Comparison of ENCODE assay signal across 11 cellular contexts in the genomic region with DNA sequence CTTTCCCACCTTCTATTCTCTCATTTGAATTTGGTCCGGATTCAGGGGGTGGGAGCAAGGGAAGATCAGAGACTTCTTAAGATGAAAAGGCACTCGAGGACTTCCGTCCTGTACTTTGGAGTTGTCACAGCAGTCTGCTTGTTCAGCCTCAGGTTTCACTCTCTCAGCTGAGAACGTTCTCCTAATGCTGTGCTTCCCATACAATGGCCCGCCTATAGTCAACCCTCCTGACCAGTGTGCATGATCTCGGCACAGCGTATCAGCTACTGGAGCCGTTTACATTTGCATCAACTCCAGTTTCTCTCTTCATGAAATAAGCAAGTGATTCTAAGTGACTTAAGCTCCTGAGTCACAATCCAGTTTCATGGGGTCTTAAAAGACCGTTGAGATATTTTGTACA.
"Had no signal": no experiment of that assay in that cellular context is flagged by ENCODE, and none has a peak within 500 bp of the region (broad histone marks: within the 10 kb centered on the region; RNA-seq: fewer than 3 reads in every experiment).

No MANE protein-coding gene starts in this region.

- ATAC-seq: body of pancreas, sciatic nerve, T-helper 17 cell had no signal

- DNase-seq: activated naive CD4-positive, alpha-beta T cell treated with anti-CD3 and anti-CD28 coated beads, Interleukin-2, amount 50 U/mL, for 16 hours; body of pancreas; dermis blood vessel endothelial cell; glutamatergic neuron; naive B cell; nucleus accumbens; spleen; stimulated activated CD4-positive, alpha-beta T cell treated with anti-CD3 and anti-CD28 coated beads, Interleukin-1b, Interleukin-23, amount 100 ng/mL, for 48 hours; stimulated activated naive CD4-positive, alpha-beta T cell; T-helper 17 cell had no signal
